2 cellular contexts compared by ENCODE assay signal in the genomic region with DNA sequence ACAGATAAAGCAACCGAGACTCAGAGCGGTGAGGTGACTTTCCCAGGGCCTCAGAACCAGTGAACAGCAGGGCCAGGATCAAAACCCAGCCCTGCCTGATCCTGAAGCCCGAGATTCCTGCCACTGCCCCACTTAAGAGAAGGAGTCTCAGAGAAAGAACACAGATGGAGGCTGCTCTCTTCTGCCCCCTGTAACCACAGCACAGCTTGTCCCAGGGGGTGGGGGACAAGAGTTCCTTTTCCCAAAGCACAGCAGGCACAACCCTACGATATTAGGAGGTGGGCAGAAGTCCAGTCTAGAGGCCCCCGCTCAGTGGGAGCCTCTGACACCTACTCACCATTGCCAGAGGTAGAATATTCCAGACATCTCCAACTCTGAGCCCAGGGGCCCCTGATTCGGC.
TF ChIP-seq lines count a peak whose summit lies in the region.

No MANE protein-coding gene starts in this region.

TF ChIP-seq in IMR-90, 13 proteins besides CTCF, POLR2A, EP300 and RAD21:
- TF ChIP-seq BHLHE40 (IDR thresholded peaks at IDR 0.05; ENCODE audit: low read depth, low read length): no peak
- no peak for TF ChIP-seq CHD1 (IDR thresholded peaks at IDR 0.05; ENCODE audit: low read depth, low read length)
- TF ChIP-seq, protein P1, sequence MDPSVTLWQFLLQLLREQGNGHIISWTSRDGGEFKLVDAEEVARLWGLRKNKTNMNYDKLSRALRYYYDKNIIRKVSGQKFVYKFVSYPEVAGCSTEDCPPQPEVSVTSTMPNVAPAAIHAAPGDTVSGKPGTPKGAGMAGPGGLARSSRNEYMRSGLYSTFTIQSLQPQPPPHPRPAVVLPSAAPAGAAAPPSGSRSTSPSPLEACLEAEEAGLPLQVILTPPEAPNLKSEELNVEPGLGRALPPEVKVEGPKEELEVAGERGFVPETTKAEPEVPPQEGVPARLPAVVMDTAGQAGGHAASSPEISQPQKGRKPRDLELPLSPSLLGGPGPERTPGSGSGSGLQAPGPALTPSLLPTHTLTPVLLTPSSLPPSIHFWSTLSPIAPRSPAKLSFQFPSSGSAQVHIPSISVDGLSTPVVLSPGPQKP (IDR thresholded peaks at IDR 0.05; ENCODE audit: borderline replicate concordance, low read depth, low read length): no peak
- TF ChIP-seq MAFK (IDR thresholded peaks at IDR 0.05; ENCODE audit: low read depth, low read length): no peak
- no peak for TF ChIP-seq MAZ (IDR thresholded peaks at IDR 0.05; ENCODE audit: borderline replicate concordance, low read depth, low read length)
- no peak for TF ChIP-seq RCOR1 (IDR thresholded peaks at IDR 0.05; ENCODE audit: insufficient replicate concordance, low read length)
- TF ChIP-seq CEBPB (IDR thresholded peaks at IDR 0.05; ENCODE audit: low read depth, low read length): no peak
- no peak for TF ChIP-seq FOS (IDR thresholded peaks at IDR 0.05; ENCODE audit: low read depth, low read length)
- TF ChIP-seq, protein P2, sequence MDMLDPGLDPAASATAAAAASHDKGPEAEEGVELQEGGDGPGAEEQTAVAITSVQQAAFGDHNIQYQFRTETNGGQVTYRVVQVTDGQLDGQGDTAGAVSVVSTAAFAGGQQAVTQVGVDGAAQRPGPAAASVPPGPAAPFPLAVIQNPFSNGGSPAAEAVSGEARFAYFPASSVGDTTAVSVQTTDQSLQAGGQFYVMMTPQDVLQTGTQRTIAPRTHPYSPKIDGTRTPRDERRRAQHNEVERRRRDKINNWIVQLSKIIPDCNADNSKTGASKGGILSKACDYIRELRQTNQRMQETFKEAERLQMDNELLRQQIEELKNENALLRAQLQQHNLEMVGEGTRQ (IDR thresholded peaks at IDR 0.05; ENCODE audit: low read depth, low read length): no peak
- no peak for TF ChIP-seq MXI1 (IDR thresholded peaks at IDR 0.05; ENCODE audit: borderline replicate concordance, low read depth, low read length)
- TF ChIP-seq SMC3 (IDR thresholded peaks at IDR 0.05; ENCODE audit: low read depth, low read length): no peak
- no peak for TF ChIP-seq NFE2L2 (IDR thresholded peaks at IDR 0.05; ENCODE audit: low read depth, low read length)

TF ChIP-seq in H1, 55 proteins besides CTCF, POLR2A, EP300 and RAD21:
- TF ChIP-seq, protein P2 (IDR thresholded peaks at IDR 0.05; ENCODE audit: low read length): no peak
- TF ChIP-seq CEBPB (IDR thresholded peaks at IDR 0.05; ENCODE audit: low read depth, low read length) (no peak), JUN (IDR thresholded peaks at IDR 0.05; ENCODE audit: low read depth, low read length) (no peak), GTF2F1 (IDR thresholded peaks at IDR 0.05; ENCODE audit: borderline replicate concordance, low read depth, low read length) (no peak), HDAC2 (IDR thresholded peaks at IDR 0.05; ENCODE audit: borderline replicate concordance in 1 of 2, low read depth in 2 of 2, low read length in 2 of 2) (no peak), KDM4A (IDR thresholded peaks at IDR 0.05; ENCODE audit: low read depth, low read length, severe bottlenecking) (no peak), TAF7 (optimal IDR thresholded peaks at IDR 0.05; ENCODE audit: borderline replicate concordance, low read depth, low read length) (no peak), SP1 (IDR thresholded peaks at IDR 0.05; ENCODE audit: low read depth, low read length) (no peak), CHD1 (IDR thresholded peaks at IDR 0.05; ENCODE audit: low read depth, low read length) (no peak)
